9 cellular contexts compared by ENCODE assay signal in genomic region chrX:78614264-78614663, GRCh38. TPM values are rescaled to one million over a fixed set of nuclear protein-coding genes. Genes with fewer than 3 reads are reported as not detected.
"Had no signal": no experiment of that assay in that cellular context is flagged by ENCODE, and none has a peak within 500 bp of the region (broad histone marks: within the 10 kb centered on the region; RNA-seq: fewer than 3 reads in every experiment).

No MANE protein-coding gene starts in this region.

- ATAC-seq: GM12878 had no signal

- FAIRE-seq: G401.6, GM12891, GM12892, GM18507, GM19239 had no signal

- H3K4me3 ChIP-seq: GM12878 had no signal

- DNase-seq: GDM1, GF-D8 had no signal

RNA-seq across cellular contexts. Expression of gene RTL3, which starts 44.9 kb away (rescaled TPM):
- total RNA-seq: G401 had no signal
